1 cellular context compared by ENCODE assay signal in genomic region chr1:44422161-44422560, GRCh38.
TF ChIP-seq lines count a peak whose summit lies in the region.

No MANE protein-coding gene starts in this region.

TF ChIP-seq in H1, 55 proteins besides CTCF, POLR2A, EP300 and RAD21 (continued from another document):
- TF ChIP-seq YY1 (IDR thresholded peaks at IDR 0.05; ENCODE audit: low read depth, low read length) (no peak), SIRT6 (IDR thresholded peaks at IDR 0.05; ENCODE audit: low read length) (no peak), TBP (IDR thresholded peaks at IDR 0.05; ENCODE audit: low read depth, low read length) (no peak), PHF8 (conservative IDR thresholded peaks at IDR 0.05; ENCODE audit: low read depth, low read length) (no peak), EGR1 (IDR thresholded peaks at IDR 0.05; ENCODE audit: borderline replicate concordance, low read depth, low read length) (no peak), SUZ12 (IDR thresholded peaks at IDR 0.05; ENCODE audit: low read length) (no peak), NRF1 (IDR thresholded peaks at IDR 0.05; ENCODE audit: low read depth, low read length) (no peak)
